1 cellular context compared by ENCODE assay signal in the genomic region with DNA sequence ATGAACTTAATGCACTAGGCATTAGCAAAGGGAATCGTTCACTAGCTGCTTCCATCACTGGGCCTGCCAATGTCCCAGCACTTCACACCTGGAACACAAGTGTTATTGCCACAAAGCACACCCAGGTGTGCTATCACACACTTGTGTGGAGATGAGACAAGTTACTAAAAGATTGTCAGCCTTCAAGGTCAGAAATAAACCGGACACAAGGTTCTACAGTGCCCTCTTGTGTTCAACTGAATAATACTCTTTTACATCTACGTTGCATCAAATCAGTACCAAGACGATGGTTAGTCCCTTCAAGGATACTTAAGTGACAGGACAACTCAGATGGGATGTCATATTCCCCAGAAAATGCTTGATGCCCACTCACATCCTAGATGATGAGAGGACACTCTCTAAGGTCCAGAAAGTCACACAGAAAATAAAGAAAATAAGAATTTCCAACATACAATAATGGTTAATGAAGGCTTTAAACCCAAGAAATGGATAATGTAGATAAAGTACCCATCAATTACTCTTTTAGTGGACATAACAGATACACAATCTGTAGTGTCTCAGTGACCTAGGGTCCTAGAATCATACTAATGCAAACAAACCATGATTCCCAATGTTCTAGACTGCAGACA.
TF ChIP-seq lines count a peak whose summit lies in the region.

No MANE protein-coding gene starts in this region.

TF ChIP-seq in GM12878, 131 proteins besides CTCF, POLR2A, EP300 and RAD21:
- no peak for TF ChIP-seq IKZF2 (IDR thresholded peaks at IDR 0.05)
- no peak for TF ChIP-seq NR2C1 (IDR thresholded peaks at IDR 0.05)
- no peak for TF ChIP-seq FOS (IDR thresholded peaks at IDR 0.05; ENCODE audit: borderline replicate concordance, extremely low read depth, insufficient read length)
- TF ChIP-seq YBX1 (IDR thresholded peaks at IDR 0.05), result no peak
- TF ChIP-seq SMC3 (IDR thresholded peaks at IDR 0.05; ENCODE audit: borderline replicate concordance, low read length), result peak; percentile 57; the same call in 1 of the 2 replicates
- no peak for TF ChIP-seq TAF1 (IDR thresholded peaks at IDR 0.05; ENCODE audit: borderline replicate concordance, low read depth, low read length)
- TF ChIP-seq, protein P1, sequence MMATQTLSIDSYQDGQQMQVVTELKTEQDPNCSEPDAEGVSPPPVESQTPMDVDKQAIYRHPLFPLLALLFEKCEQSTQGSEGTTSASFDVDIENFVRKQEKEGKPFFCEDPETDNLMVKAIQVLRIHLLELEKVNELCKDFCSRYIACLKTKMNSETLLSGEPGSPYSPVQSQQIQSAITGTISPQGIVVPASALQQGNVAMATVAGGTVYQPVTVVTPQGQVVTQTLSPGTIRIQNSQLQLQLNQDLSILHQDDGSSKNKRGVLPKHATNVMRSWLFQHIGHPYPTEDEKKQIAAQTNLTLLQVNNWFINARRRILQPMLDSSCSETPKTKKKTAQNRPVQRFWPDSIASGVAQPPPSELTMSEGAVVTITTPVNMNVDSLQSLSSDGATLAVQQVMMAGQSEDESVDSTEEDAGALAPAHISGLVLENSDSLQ (IDR thresholded peaks at IDR 0.05), result peak; percentile 10; the same call in 1 of the 2 replicates
- TF ChIP-seq BHLHE40 (IDR thresholded peaks at IDR 0.05; ENCODE audit: borderline replicate concordance in 1 of 2, low read depth in 2 of 2, low read length in 1 of 2), result no peak
- no peak for TF ChIP-seq SREBF2 (IDR thresholded peaks at IDR 0.05; ENCODE audit: low read length)
- no peak for TF ChIP-seq RUNX3 (IDR thresholded peaks at IDR 0.05; ENCODE audit: low read length)
- no peak for TF ChIP-seq GABPA (IDR thresholded peaks at IDR 0.05; ENCODE audit: low read depth)
TF ChIP-seq in GM12878: peak in this region for 2.
